Comparison of ENCODE assay signal across 18 cellular contexts in genomic region chr2:71613566-71613952, GRCh38.
"Had no signal": no experiment of that assay in that cellular context is flagged by ENCODE, and none has a peak within 500 bp of the region (broad histone marks: within the 10 kb centered on the region; RNA-seq: fewer than 3 reads in every experiment).

No MANE protein-coding gene starts in this region.

- H3K27ac Mint-ChIP-seq: activated naive CD8-positive, alpha-beta T cell; naive thymus-derived CD4-positive, alpha-beta T cell had no signal

- ATAC-seq: activated T-cell treated with anti-CD3 and anti-CD28 coated beads, Interleukin-2, amount 50 U/mL, for 4 hours; left lobe of liver; mucosa of descending colon; naive thymus-derived CD4-positive, alpha-beta T cell had no signal

- H3K9me3 Mint-ChIP-seq: activated T-cell treated with anti-CD3 and anti-CD28 coated beads, Interleukin-2, amount 50 U/mL, for 4 hours; naive thymus-derived CD4-positive, alpha-beta T cell had no signal

- H3K4me3 ChIP-seq: hepatocyte, mucosa of descending colon, SJCRH30, uterus had no signal

- H3K9me3 ChIP-seq: mucosa of descending colon, SJCRH30, uterus had no signal

- H3K36me3 Mint-ChIP-seq: activated naive CD8-positive, alpha-beta T cell; naive thymus-derived CD4-positive, alpha-beta T cell had no signal

- H3K27me3 ChIP-seq: brain microvascular endothelial cell, hepatocyte, SJCRH30, uterus had no signal

- H3K4me1 ChIP-seq: SJCRH30, uterus had no signal

- H3K36me3 ChIP-seq: brain microvascular endothelial cell, SJCRH30, uterus had no signal

- DNase-seq: activated CD4-positive, alpha-beta T cell treated with anti-CD3 and anti-CD28 coated beads, Interleukin-2, amount 50 U/mL, for 1 hour; activated CD4-positive, CD25-positive, alpha-beta regulatory T cell; activated T-cell treated with anti-CD3 and anti-CD28 coated beads, Interleukin-2, amount 50 U/mL, for 4 hours; brain microvascular endothelial cell; cerebellar nuclear complex; erythroblast; retina; stimulated activated CD4-positive, alpha-beta T cell treated with anti-CD3 and anti-CD28 coated beads, Interleukin-4, amount 100 ng/mL, for 24 hours; stimulated activated naive CD4-positive, alpha-beta T cell treated with Interleukin-2 at 50 U/mL for 16 hours; SW 1271 had no signal

- H3K27ac ChIP-seq: brain microvascular endothelial cell, hepatocyte, parathyroid adenoma, SJCRH30, uterus had no signal

- H3K4me3 Mint-ChIP-seq: activated naive CD8-positive, alpha-beta T cell; activated T-cell treated with anti-CD3 and anti-CD28 coated beads, Interleukin-2, amount 50 U/mL, for 4 hours; naive thymus-derived CD4-positive, alpha-beta T cell had no signal
